ENCODE assay signal across 17 cellular contexts in the genomic region with DNA sequence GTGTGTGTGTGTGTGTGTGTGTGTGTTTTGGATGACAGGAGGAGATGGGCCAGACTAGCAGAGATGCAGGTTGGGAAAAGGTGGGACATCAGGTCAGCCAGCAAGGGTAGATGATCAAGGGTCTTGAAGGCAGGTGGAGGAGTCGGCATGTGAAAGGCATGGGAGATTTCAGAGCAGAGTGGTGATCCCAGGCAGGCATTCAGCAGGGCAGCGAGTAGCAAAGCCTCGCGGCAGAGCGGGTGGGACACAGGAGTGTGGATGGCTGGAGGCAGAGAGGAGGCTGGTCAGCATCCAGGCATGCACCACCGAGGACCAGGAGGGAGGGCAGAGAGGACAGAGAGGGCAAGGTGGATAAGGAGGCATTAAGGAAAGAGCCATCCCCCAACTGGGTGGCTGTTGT.
"Had no signal": no experiment of that assay in that cellular context is flagged by ENCODE, and none has a peak within 500 bp of the region (broad histone marks: within the 10 kb centered on the region; RNA-seq: fewer than 3 reads in every experiment).

No MANE protein-coding gene starts in this region.

- H3K27ac ChIP-seq: colonic mucosa, heart left ventricle, parathyroid adenoma, psoas muscle, sigmoid colon, skin epidermis, uterus had no signal

- H3K4me3 ChIP-seq: colonic mucosa, heart left ventricle, psoas muscle, sigmoid colon, skin epidermis, uterus had no signal

- H3K4me3 Mint-ChIP-seq: mesothelial cell of epicardium, nephron had no signal

- H3K36me3 Mint-ChIP-seq: mesothelial cell of epicardium had no signal

- DNase-seq: colonic mucosa; effector CD4-positive, alpha-beta T cell; foreskin melanocyte; heart left ventricle; hippocampal formation; mammary epithelial cell; psoas muscle; sigmoid colon; stimulated activated CD4-positive, alpha-beta T cell treated with anti-CD3 and anti-CD28 coated beads, Interleukin-2, amount 100 ng/mL, for 24 hours; stimulated activated naive CD4-positive, alpha-beta T cell; trophoblast cell; uterus had no signal

- H3K27me3 ChIP-seq: colonic mucosa, uterus had no signal

- H3K79me2 ChIP-seq: parathyroid adenoma had no signal

- H2AFZ ChIP-seq: parathyroid adenoma had no signal

- H3K9ac ChIP-seq: parathyroid adenoma had no signal

- ATAC-seq: heart left ventricle, left lobe of liver, psoas muscle had no signal

- H3K4me1 ChIP-seq: colonic mucosa, heart left ventricle, parathyroid adenoma, psoas muscle, sigmoid colon, uterus had no signal

- H3K27ac Mint-ChIP-seq: mesothelial cell of epicardium, nephron had no signal

- H3K9me3 ChIP-seq: colonic mucosa, heart left ventricle, psoas muscle, sigmoid colon, uterus had no signal

- H3K36me3 ChIP-seq: colonic mucosa, heart left ventricle, sigmoid colon, uterus had no signal
